9 cellular contexts compared by ENCODE assay signal in the genomic region with DNA sequence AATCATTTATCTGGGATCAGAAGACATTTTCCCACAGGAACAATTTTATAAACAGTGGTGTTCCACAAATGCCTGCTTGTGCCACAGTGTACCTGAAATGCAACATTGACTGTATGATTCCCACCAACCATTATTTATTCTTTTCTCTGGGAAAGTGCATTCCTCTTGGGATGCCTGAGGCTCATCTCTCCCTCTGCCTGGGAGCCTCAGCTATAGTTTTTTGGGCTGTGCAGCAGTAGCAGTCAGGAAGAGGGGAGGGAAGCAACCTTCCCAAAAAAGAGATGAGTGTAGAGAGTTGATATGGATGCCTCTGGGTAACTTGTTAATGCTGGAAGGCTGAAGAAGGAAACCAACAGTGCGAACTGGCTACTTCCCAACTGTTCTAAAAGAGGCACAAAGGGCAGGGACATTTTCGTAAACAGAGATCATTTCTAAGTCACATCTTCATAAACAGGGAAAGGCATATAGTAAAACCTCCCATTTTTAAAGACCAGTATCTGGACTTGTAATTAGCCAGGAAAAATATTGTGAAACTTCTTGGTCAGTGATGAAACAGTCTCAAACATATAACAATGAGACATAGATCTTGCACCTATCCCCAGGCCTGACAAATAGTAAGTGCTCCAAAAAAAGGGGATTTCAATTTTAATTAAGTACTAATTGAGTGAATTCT. TPM values are rescaled to one million over a fixed set of nuclear protein-coding genes. Genes with fewer than 3 reads are reported as not detected.
A peak's percentile ranks its signal among the peaks of the same experiment; 100 is the strongest.
DNase-seq lines count a peak whose midpoint lies in the region; ATAC-seq and TF ChIP-seq lines count a peak whose summit lies in the region.
"Had no signal": no experiment of that assay in that cellular context is flagged by ENCODE, and none has a peak within 500 bp of the region (broad histone marks: within the 10 kb centered on the region; RNA-seq: fewer than 3 reads in every experiment).

No MANE protein-coding gene starts in this region.

- POLR2A ChIA-PET in WTC11 (lab: Charles Lee) = no interaction called here

- H3K27me3 ChIP-seq in ovary (no peaks in the 10 kb centered on the region), BE2C (peaks cover 24% of the 10 kb centered on the region)

- 24 to 45% (median 24%) methylated on average over 2 of the region's 2 CpGs for WGBS in ovary, 3 donors

- DNase-seq in AG10803 (ENCODE audit: low read depth) (peak; percentile 69), WTC11 (ENCODE audit: low spot score) (no peak), fibroblast of villous mesenchyme (ENCODE audit: low read depth) (peak; percentile 92), ovary (no peak), BE2C (no peak), GDM1 (lab: John Stamatoyannopoulos, UW) (no peak), Kasumi-1 (lab: John Stamatoyannopoulos, UW) (no peak)
- DNase-seq: NCI-H2227 treated with DMSO at 0.1 percent for 48 hours had no signal

- no peaks in the 10 kb centered on the region for H3K9me3 Mint-ChIP-seq in WTC11

- no peaks in the 10 kb centered on the region; the same call in 1 of the 2 replicates for H3K36me3 Mint-ChIP-seq in WTC11

- no peak for TF ChIP-seq CTCF in AG10803 (conservative IDR thresholded peaks at IDR 0.05; ENCODE audit: low read length)
- TF ChIP-seq CTCF in WTC11 (IDR thresholded peaks at IDR 0.05) = no peak
- no peak for TF ChIP-seq CTCF in fibroblast of villous mesenchyme (IDR thresholded peaks at IDR 0.05; ENCODE audit: insufficient read depth, low read depth, low read length)
- TF ChIP-seq CTCF in ovary (IDR thresholded peaks at IDR 0.05) = no peak
- no peak for TF ChIP-seq CTCF in BE2C (IDR thresholded peaks at IDR 0.05; ENCODE audit: low read depth, low read length)

- H3K27me3 Mint-ChIP-seq in WTC11 (ENCODE audit: low read depth) = no peaks in the 10 kb centered on the region

- H3K36me3 ChIP-seq in ovary (no peaks in the 10 kb centered on the region), BE2C (no peaks in the 10 kb centered on the region)

- peak overlapping the region; percentile 51 to 82 for H3K27ac ChIP-seq in ovary

- H3K4me1 Mint-ChIP-seq in WTC11 = peaks cover 21% of the 10 kb centered on the region

- CTCF ChIA-PET in WTC11 (lab: Charles Lee) = no interaction called here

- TF ChIP-seq POLR2A in ovary (IDR thresholded peaks at IDR 0.05) = no peak

- intact Hi-C loops in ovary (cut with DNase I) = loop anchor here in 1 of 4 donors (10.0 kb wide), 2 partner anchors 47 to 83 kb away; no protein-coding TSS in a partner anchor

- no peak for TF ChIP-seq EP300 in ovary (IDR thresholded peaks at IDR 0.05)

- H3K27ac Mint-ChIP-seq in WTC11 = peak overlapping the region; percentile 98

- H3K4me1 ChIP-seq in ovary (ENCODE audit: insufficient read depth) (peaks cover 6% of the 10 kb centered on the region), BE2C (peaks cover 16% of the 10 kb centered on the region; the same call in 1 of the 2 replicates)

- H3K4me3 ChIP-seq in AG10803 (ENCODE audit: low read length) = no peak overlapping the region
- H3K4me3 ChIP-seq in fibroblast of villous mesenchyme (ENCODE audit: low read depth, low read length) = no peak overlapping the region
- H3K4me3 ChIP-seq in ovary = no peak overlapping the region
- no peak overlapping the region for H3K4me3 ChIP-seq in BE2C (ENCODE audit: low read depth, low read length)

- H3K9me3 ChIP-seq in ovary (no peaks in the 10 kb centered on the region), BE2C (no peaks in the 10 kb centered on the region)

- no peak for ATAC-seq in WTC11
- no peak for ATAC-seq in HG02852 (IDR thresholded peaks at IDR 0.05; ENCODE audit: unreplicated experiment)

- peak overlapping the region; percentile 37 for H3K4me3 Mint-ChIP-seq in WTC11

TF ChIP-seq in WTC11, 78 proteins besides CTCF, POLR2A, EP300 and RAD21:
- TF ChIP-seq FOXJ3 (CRISPR knock-in tag; IDR thresholded peaks at IDR 0.05; ENCODE audit: borderline replicate concordance) (no peak), NFYB (CRISPR knock-in tag; conservative IDR thresholded peaks at IDR 0.05; ENCODE audit: low read depth) (no peak), ZBTB21 (CRISPR knock-in tag; IDR thresholded peaks at IDR 0.05; ENCODE audit: borderline replicate concordance) (no peak)
- TF ChIP-seq, protein P1, sequence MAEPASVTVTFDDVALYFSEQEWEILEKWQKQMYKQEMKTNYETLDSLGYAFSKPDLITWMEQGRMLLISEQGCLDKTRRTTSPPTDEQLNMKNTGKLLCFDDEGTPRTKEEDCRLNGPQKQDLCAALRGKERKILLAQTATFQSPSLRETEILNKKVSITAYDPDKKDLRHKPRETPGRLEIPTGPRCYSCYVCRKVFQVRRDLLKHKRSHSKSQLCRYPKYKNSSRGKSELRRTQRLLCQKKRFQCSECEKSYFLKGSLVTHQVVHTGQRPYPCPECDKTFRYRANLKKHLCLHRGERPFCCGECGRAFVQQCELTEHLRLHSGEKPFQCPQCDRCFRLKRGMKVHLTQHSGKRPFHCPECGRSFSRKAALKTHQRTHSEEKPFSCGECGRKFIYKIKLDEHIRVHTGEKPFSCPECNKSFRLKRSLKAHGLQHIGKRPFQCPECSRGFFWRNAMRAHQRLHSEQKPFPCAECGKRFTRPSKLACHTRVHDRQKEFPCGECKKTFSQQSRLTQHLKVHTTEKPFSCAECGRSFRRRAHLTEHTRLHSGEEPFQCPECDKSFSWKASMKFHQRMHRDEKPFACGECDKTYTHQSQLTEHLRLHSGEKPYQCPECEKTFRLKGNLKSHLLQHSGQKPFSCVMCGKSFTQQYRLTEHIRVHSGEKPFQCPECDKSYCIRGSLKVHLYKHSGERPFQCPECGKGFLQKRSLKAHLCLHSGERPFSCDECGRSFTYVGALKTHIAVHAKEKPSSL (CRISPR knock-in tag; conservative IDR thresholded peaks at IDR 0.05) = no peak
- TF ChIP-seq, protein P2, sequence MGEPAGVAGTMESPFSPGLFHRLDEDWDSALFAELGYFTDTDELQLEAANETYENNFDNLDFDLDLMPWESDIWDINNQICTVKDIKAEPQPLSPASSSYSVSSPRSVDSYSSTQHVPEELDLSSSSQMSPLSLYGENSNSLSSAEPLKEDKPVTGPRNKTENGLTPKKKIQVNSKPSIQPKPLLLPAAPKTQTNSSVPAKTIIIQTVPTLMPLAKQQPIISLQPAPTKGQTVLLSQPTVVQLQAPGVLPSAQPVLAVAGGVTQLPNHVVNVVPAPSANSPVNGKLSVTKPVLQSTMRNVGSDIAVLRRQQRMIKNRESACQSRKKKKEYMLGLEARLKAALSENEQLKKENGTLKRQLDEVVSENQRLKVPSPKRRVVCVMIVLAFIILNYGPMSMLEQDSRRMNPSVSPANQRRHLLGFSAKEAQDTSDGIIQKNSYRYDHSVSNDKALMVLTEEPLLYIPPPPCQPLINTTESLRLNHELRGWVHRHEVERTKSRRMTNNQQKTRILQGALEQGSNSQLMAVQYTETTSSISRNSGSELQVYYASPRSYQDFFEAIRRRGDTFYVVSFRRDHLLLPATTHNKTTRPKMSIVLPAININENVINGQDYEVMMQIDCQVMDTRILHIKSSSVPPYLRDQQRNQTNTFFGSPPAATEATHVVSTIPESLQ (CRISPR knock-in tag; IDR thresholded peaks at IDR 0.05) = no peak
- TF ChIP-seq, protein P3, sequence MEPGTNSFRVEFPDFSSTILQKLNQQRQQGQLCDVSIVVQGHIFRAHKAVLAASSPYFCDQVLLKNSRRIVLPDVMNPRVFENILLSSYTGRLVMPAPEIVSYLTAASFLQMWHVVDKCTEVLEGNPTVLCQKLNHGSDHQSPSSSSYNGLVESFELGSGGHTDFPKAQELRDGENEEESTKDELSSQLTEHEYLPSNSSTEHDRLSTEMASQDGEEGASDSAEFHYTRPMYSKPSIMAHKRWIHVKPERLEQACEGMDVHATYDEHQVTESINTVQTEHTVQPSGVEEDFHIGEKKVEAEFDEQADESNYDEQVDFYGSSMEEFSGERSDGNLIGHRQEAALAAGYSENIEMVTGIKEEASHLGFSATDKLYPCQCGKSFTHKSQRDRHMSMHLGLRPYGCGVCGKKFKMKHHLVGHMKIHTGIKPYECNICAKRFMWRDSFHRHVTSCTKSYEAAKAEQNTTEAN (CRISPR knock-in tag; IDR thresholded peaks at IDR 0.05) = no peak

RNA-seq across cellular contexts. Expression of a gene that starts 1.4 kb away (rescaled TPM):
- total RNA-seq in WTC11 (2021) = 120 to 147 TPM (median 127 TPM) in 3 replicates
- 1,676 and 3,507 TPM in 2 replicates for total RNA-seq in fibroblast of villous mesenchyme
- total RNA-seq in ovary = 100 to 1,000 TPM; 306 to 697 (median 463) TPM
- 100 to 1,000 TPM; 405 to 586 TPM for polyA plus RNA-seq in ovary
- polyA plus RNA-seq in BE2C (2012; ENCODE audit: insufficient read depth, insufficient read length, low read depth) = 43.9 TPM

Comparison
In these comparisons a context has a peak if more than half of its experiments do, and no peak if none do; other contexts are left out.
1. DNase-seq: peak in AG10803 (single experiment) and fibroblast of villous mesenchyme (single experiment); none in WTC11 (single experiment), ovary (0 of 5), BE2C (single experiment), GDM1 (single experiment) and Kasumi-1 (0 of 2).